In genomic region chr4:153468587-153468986, GRCh38 we compare ENCODE assay signal across 8 cellular contexts. TPM values are rescaled to one million over a fixed set of nuclear protein-coding genes. Genes with fewer than 3 reads are reported as not detected.
A peak's percentile ranks its signal among the peaks of the same experiment; 100 is the strongest.
DNase-seq lines count a peak whose midpoint lies in the region; ATAC-seq, FAIRE-seq and TF ChIP-seq lines count a peak whose summit lies in the region.

No MANE protein-coding gene starts in this region.

- H3K4me1 Mint-ChIP-seq in activated T-cell treated with anti-CD3 and anti-CD28 coated beads, Interleukin-2, amount 50 U/mL, for 72 hours (ENCODE audit: low read depth) = peaks cover 75% of the 10 kb centered on the region
- H3K4me1 Mint-ChIP-seq in central memory CD8-positive, alpha-beta T cell = peaks cover 68% of the 10 kb centered on the region

- H3K4me3 Mint-ChIP-seq in activated T-cell treated with anti-CD3 and anti-CD28 coated beads, Interleukin-2, amount 50 U/mL, for 72 hours = peak overlapping the region; percentile 94 to 98
- peak overlapping the region; percentile 96 for H3K4me3 Mint-ChIP-seq in central memory CD8-positive, alpha-beta T cell

- no peaks in the 10 kb centered on the region for H3K27me3 Mint-ChIP-seq in activated T-cell treated with anti-CD3 and anti-CD28 coated beads, Interleukin-2, amount 50 U/mL, for 72 hours (ENCODE audit: low read depth)
- no peaks in the 10 kb centered on the region for H3K27me3 Mint-ChIP-seq in central memory CD8-positive, alpha-beta T cell

- peaks cover 11 to 25% of the 10 kb centered on the region in 2 donors for H3K36me3 Mint-ChIP-seq in activated T-cell treated with anti-CD3 and anti-CD28 coated beads, Interleukin-2, amount 50 U/mL, for 72 hours (ENCODE audit: insufficient read depth in 2 of 2)
- peaks cover 21% of the 10 kb centered on the region for H3K36me3 Mint-ChIP-seq in central memory CD8-positive, alpha-beta T cell (ENCODE audit: insufficient read depth)

- H3K4me3 ChIP-seq in stomach (peak overlapping the region; percentile 69 to 98 (median 82)), lower leg skin (ENCODE audit: low read depth, poor library complexity, severe bottlenecking) (no peak overlapping the region)

- 52 to 81% (median 70%) methylated on average over 1 of the region's 1 CpG for WGBS in stomach, 5 donors
- WGBS in lower leg skin, 2 donors = 60 to 69% methylated on average over 1 of the region's 1 CpG

- H3K27me3 ChIP-seq in stomach = no peaks in the 10 kb centered on the region

- ATAC-seq in activated T-cell treated with anti-CD3 and anti-CD28 coated beads, Interleukin-2, amount 50 U/mL, for 72 hours (replicated peaks in 1 of 2) = peak in 1 of 2 donors; percentile 6
- ATAC-seq in HG03520 (IDR thresholded peaks at IDR 0.05; ENCODE audit: unreplicated experiment) = peak; percentile 20
- ATAC-seq in central memory CD8-positive, alpha-beta T cell (replicated peaks; ENCODE audit: extremely low read depth, poor library complexity, severe bottlenecking) = no peak
- no peak for ATAC-seq in esophagus mucosa

- peaks cover 19 to 76% (median 65%) of the 10 kb centered on the region in 4 donors for H3K4me1 ChIP-seq in stomach

- H3K9me3 Mint-ChIP-seq in activated T-cell treated with anti-CD3 and anti-CD28 coated beads, Interleukin-2, amount 50 U/mL, for 72 hours = no peaks in the 10 kb centered on the region
- no peaks in the 10 kb centered on the region for H3K9me3 Mint-ChIP-seq in central memory CD8-positive, alpha-beta T cell

- intact Hi-C loops in stomach (cut with DNase I; ENCODE audit: low total_unique reads) = loop anchor here (10.0 kb wide), 1 partner anchor 106 kb away; no protein-coding TSS in a partner anchor
- intact Hi-C loops in lower leg skin (cut with DNase I; ENCODE audit: low total_unique reads) = no loop called here

- H3K9me3 ChIP-seq in stomach = no peaks in the 10 kb centered on the region

- no peak for DNase-seq in activated T-cell treated with anti-CD3 and anti-CD28 coated beads, Interleukin-2, amount 50 U/mL, for 72 hours
- DNase-seq in activated T-cell treated with anti-CD3 and anti-CD28 coated beads for 4 hours = no peak
- DNase-seq in central memory CD8-positive, alpha-beta T cell (ENCODE audit: low spot score in 2 of 2) = no peak
- no peak for DNase-seq in stomach
- no peak for DNase-seq in H54 (ENCODE audit: insufficient read length, low spot score)
- DNase-seq in lower leg skin (ENCODE audit: low spot score in 2 of 2) = no peak

- no peak for FAIRE-seq in H54 (lab: Jason Lieb, UNC)

- peak overlapping the region in 3 of 5 donors; percentile 9 to 89 (median 89) for H3K27ac ChIP-seq in stomach

- TF ChIP-seq CTCF in stomach (IDR thresholded peaks at IDR 0.05) = no peak
- TF ChIP-seq CTCF in lower leg skin (IDR thresholded peaks at IDR 0.05) = no peak

- peaks cover 0 to 4% (median 0%) of the 10 kb centered on the region in 4 donors for H3K36me3 ChIP-seq in stomach

- no peak for TF ChIP-seq EP300 in stomach (IDR thresholded peaks at IDR 0.05)

- H3K27ac Mint-ChIP-seq in activated T-cell treated with anti-CD3 and anti-CD28 coated beads, Interleukin-2, amount 50 U/mL, for 72 hours = peak overlapping the region; percentile 97
- H3K27ac Mint-ChIP-seq in central memory CD8-positive, alpha-beta T cell (ENCODE audit: low read depth) = peak overlapping the region; percentile 98

- no peak for TF ChIP-seq POLR2A in stomach (IDR thresholded peaks at IDR 0.05)
- TF ChIP-seq POLR2A in H54 (IDR thresholded peaks at IDR 0.05; ENCODE audit: low read depth, low read length) = no peak
- no peak for TF ChIP-seq POLR2A in lower leg skin (IDR thresholded peaks at IDR 0.05)

RNA-seq across cellular contexts. Expression of gene TMEM131L, which starts 2.4 kb away (rescaled TPM):
- 10 to 100 TPM; 32.7 to 44.4 TPM for total RNA-seq in activated T-cell treated with anti-CD3 and anti-CD28 coated beads, Interleukin-2, amount 50 U/mL, for 72 hours
- total RNA-seq in stomach (10 to 100 TPM; 12.9 to 40.0 (median 19.1) TPM), esophagus mucosa (14.7 TPM), lower leg skin (10 to 100 TPM in 3 of 4 donors, 1 to 10 TPM in 1; 8.3 to 15.9 (median 12.1) TPM)
- polyA plus RNA-seq in stomach = 1 to 10 TPM; 2.4 to 4.4 (median 2.7) TPM
